In the genomic region with DNA sequence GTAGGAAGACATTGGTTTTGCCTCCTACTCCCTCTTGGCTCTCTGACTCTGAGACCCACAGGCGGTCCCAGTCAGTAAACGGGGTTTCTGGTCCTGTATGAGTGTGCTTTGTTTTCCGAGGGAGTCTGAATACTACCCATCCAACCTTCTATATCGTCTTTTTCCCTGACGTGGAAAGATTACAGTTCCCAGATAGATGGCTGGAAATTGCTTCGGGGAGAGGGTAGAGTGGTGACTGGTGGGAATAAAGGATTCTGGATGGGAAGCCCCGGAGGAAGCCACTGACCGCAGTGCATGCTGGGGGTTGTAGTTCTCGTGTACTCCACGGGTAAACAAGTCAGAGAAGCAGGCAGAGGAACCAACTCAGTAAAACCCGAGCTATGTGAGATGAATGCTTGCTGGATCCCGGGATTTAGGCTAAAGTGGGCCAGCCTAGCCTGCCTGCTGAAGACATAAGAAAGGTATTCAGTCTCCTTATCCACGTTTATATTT, we compare ENCODE assay signal across 1 cellular context.
TF ChIP-seq lines count a peak whose summit lies in the region.

No MANE protein-coding gene starts in this region.

TF ChIP-seq in HepG2, 621 proteins besides CTCF, POLR2A, EP300 and RAD21 (continued from another document and continues in another):
- TF ChIP-seq KAT8 (CRISPR knock-in tag; IDR thresholded peaks at IDR 0.05) (peak; percentile 49; the same call in 1 of the 2 replicates), PATZ1 (CRISPR knock-in tag; IDR thresholded peaks at IDR 0.05) (no peak), ZBTB26 (CRISPR knock-in tag; IDR thresholded peaks at IDR 0.05; ENCODE audit: borderline replicate concordance) (no peak), ZBTB3 (CRISPR knock-in tag; IDR thresholded peaks at IDR 0.05; ENCODE audit: borderline replicate concordance, low read depth) (no peak), FOXJ3 (CRISPR knock-in tag; IDR thresholded peaks at IDR 0.05; ENCODE audit: borderline replicate concordance) (peak; percentile 45; the same call in 1 of the 2 replicates), ZNF556 (CRISPR knock-in tag; IDR thresholded peaks at IDR 0.05; ENCODE audit: borderline replicate concordance) (no peak), ETS1 (CRISPR knock-in tag; IDR thresholded peaks at IDR 0.05) (no peak), ZFAT (CRISPR knock-in tag; conservative IDR thresholded peaks at IDR 0.05) (no peak), MATR3 (CRISPR knock-in tag; IDR thresholded peaks at IDR 0.05) (no peak), MEF2D (CRISPR knock-in tag; IDR thresholded peaks at IDR 0.05) (no peak), SKI (IDR thresholded peaks at IDR 0.05; ENCODE audit: partially characterized antibody) (no peak), ZBTB49 (CRISPR knock-in tag; IDR thresholded peaks at IDR 0.05; ENCODE audit: borderline replicate concordance) (no peak), AHR (CRISPR knock-in tag; IDR thresholded peaks at IDR 0.05) (no peak), HNF4A (CRISPR knock-in tag; IDR thresholded peaks at IDR 0.05) (no peak), GABPB1 (CRISPR knock-in tag; IDR thresholded peaks at IDR 0.05) (peak; percentile 81), IKZF4 (CRISPR knock-in tag; IDR thresholded peaks at IDR 0.05; ENCODE audit: borderline replicate concordance, low read depth, not compliant biosample characterization) (no peak), REL (CRISPR knock-in tag; conservative IDR thresholded peaks at IDR 0.05) (no peak), ZNF34 (CRISPR knock-in tag; IDR thresholded peaks at IDR 0.05; ENCODE audit: borderline replicate concordance) (no peak), FLYWCH1 (CRISPR knock-in tag; IDR thresholded peaks at IDR 0.05) (no peak), ADNP (CRISPR knock-in tag; IDR thresholded peaks at IDR 0.05) (no peak), WIZ (CRISPR knock-in tag; IDR thresholded peaks at IDR 0.05) (no peak), DNMT3B (CRISPR knock-in tag; conservative IDR thresholded peaks at IDR 0.05) (no peak), KLF11 (CRISPR knock-in tag; IDR thresholded peaks at IDR 0.05) (no peak), SIX1 (CRISPR knock-in tag; IDR thresholded peaks at IDR 0.05; ENCODE audit: borderline replicate concordance) (no peak), ZNF101 (CRISPR knock-in tag; IDR thresholded peaks at IDR 0.05; ENCODE audit: borderline replicate concordance, low read depth) (no peak), HOXA3 (CRISPR knock-in tag; IDR thresholded peaks at IDR 0.05) (no peak), ZNF792 (CRISPR knock-in tag; IDR thresholded peaks at IDR 0.05) (no peak), ZNF557 (CRISPR knock-in tag; IDR thresholded peaks at IDR 0.05) (no peak), SETDB1 (CRISPR knock-in tag; IDR thresholded peaks at IDR 0.05; ENCODE audit: borderline replicate concordance) (no peak), AGO1 (IDR thresholded peaks at IDR 0.05; ENCODE audit: low read depth, low read length, poor library complexity, severe bottlenecking) (no peak), GMEB2 (CRISPR knock-in tag; IDR thresholded peaks at IDR 0.05; ENCODE audit: low read depth) (no peak), HBP1 (CRISPR knock-in tag; IDR thresholded peaks at IDR 0.05; ENCODE audit: low read depth) (no peak), LCORL (IDR thresholded peaks at IDR 0.05) (no peak), LCORL (CRISPR knock-in tag; IDR thresholded peaks at IDR 0.05) (no peak), SUZ12 (IDR thresholded peaks at IDR 0.05; ENCODE audit: low read depth, low read length) (peak; percentile 64), KDM6A (CRISPR knock-in tag; IDR thresholded peaks at IDR 0.05; ENCODE audit: low read depth) (no peak)
- TF ChIP-seq, protein P1, sequence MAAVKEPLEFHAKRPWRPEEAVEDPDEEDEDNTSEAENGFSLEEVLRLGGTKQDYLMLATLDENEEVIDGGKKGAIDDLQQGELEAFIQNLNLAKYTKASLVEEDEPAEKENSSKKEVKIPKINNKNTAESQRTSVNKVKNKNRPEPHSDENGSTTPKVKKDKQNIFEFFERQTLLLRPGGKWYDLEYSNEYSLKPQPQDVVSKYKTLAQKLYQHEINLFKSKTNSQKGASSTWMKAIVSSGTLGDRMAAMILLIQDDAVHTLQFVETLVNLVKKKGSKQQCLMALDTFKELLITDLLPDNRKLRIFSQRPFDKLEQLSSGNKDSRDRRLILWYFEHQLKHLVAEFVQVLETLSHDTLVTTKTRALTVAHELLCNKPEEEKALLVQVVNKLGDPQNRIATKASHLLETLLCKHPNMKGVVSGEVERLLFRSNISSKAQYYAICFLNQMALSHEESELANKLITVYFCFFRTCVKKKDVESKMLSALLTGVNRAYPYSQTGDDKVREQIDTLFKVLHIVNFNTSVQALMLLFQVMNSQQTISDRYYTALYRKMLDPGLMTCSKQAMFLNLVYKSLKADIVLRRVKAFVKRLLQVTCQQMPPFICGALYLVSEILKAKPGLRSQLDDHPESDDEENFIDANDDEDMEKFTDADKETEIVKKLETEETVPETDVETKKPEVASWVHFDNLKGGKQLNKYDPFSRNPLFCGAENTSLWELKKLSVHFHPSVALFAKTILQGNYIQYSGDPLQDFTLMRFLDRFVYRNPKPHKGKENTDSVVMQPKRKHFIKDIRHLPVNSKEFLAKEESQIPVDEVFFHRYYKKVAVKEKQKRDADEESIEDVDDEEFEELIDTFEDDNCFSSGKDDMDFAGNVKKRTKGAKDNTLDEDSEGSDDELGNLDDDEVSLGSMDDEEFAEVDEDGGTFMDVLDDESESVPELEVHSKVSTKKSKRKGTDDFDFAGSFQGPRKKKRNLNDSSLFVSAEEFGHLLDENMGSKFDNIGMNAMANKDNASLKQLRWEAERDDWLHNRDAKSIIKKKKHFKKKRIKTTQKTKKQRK (IDR thresholded peaks at IDR 0.05; ENCODE audit: low read length), result no peak
- TF ChIP-seq, protein P2, sequence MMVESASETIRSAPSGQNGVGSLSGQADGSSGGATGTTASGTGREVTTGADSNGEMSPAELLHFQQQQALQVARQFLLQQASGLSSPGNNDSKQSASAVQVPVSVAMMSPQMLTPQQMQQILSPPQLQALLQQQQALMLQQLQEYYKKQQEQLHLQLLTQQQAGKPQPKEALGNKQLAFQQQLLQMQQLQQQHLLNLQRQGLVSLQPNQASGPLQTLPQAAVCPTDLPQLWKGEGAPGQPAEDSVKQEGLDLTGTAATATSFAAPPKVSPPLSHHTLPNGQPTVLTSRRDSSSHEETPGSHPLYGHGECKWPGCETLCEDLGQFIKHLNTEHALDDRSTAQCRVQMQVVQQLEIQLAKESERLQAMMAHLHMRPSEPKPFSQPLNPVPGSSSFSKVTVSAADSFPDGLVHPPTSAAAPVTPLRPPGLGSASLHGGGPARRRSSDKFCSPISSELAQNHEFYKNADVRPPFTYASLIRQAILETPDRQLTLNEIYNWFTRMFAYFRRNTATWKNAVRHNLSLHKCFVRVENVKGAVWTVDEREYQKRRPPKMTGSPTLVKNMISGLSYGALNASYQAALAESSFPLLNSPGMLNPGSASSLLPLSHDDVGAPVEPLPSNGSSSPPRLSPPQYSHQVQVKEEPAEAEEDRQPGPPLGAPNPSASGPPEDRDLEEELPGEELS (CRISPR knock-in tag; IDR thresholded peaks at IDR 0.05), result peak; percentile 46; the same call in 1 of the 2 replicates
- TF ChIP-seq, protein P3, sequence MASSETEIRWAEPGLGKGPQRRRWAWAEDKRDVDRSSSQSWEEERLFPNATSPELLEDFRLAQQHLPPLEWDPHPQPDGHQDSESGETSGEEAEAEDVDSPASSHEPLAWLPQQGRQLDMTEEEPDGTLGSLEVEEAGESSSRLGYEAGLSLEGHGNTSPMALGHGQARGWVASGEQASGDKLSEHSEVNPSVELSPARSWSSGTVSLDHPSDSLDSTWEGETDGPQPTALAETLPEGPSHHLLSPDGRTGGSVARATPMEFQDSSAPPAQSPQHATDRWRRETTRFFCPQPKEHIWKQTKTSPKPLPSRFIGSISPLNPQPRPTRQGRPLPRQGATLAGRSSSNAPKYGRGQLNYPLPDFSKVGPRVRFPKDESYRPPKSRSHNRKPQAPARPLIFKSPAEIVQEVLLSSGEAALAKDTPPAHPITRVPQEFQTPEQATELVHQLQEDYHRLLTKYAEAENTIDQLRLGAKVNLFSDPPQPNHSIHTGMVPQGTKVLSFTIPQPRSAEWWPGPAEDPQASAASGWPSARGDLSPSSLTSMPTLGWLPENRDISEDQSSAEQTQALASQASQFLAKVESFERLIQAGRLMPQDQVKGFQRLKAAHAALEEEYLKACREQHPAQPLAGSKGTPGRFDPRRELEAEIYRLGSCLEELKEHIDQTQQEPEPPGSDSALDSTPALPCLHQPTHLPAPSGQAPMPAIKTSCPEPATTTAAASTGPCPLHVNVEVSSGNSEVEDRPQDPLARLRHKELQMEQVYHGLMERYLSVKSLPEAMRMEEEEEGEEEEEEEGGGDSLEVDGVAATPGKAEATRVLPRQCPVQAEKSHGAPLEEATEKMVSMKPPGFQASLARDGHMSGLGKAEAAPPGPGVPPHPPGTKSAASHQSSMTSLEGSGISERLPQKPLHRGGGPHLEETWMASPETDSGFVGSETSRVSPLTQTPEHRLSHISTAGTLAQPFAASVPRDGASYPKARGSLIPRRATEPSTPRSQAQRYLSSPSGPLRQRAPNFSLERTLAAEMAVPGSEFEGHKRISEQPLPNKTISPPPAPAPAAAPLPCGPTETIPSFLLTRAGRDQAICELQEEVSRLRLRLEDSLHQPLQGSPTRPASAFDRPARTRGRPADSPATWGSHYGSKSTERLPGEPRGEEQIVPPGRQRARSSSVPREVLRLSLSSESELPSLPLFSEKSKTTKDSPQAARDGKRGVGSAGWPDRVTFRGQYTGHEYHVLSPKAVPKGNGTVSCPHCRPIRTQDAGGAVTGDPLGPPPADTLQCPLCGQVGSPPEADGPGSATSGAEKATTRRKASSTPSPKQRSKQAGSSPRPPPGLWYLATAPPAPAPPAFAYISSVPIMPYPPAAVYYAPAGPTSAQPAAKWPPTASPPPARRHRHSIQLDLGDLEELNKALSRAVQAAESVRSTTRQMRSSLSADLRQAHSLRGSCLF (CRISPR knock-in tag; IDR thresholded peaks at IDR 0.05; ENCODE audit: borderline replicate concordance), result no peak
